In genomic region chr15:100713163-100713867, GRCh38 we compare ENCODE assay signal across 9 cellular contexts.
A peak's percentile ranks its signal among the peaks of the same experiment; 100 is the strongest.
DNase-seq lines count a peak whose midpoint lies in the region; ATAC-seq, FAIRE-seq and TF ChIP-seq lines count a peak whose summit lies in the region.
"Had no signal": no experiment of that assay in that cellular context is flagged by ENCODE, and none has a peak within 500 bp of the region (broad histone marks: within the 10 kb centered on the region; RNA-seq: fewer than 3 reads in every experiment).

No MANE protein-coding gene starts in this region.

- peaks cover 20% of the 10 kb centered on the region for H3K4me1 ChIP-seq in skeletal muscle satellite cell (ENCODE audit: control insufficient read depth, insufficient read depth, low read length)

- DNase-seq in H54 (ENCODE audit: insufficient read length, low spot score) (peak; percentile 66), left ventricle myocardium superior (no peak), superior temporal gyrus (ENCODE audit: extremely low spot score) (no peak), NCI-H1436 (lab: John Stamatoyannopoulos, UW) (no peak), retina (no peak)
- DNase-seq: T-cell had no signal

- ATAC-seq in SK-N-SH treated with all-trans-retinoic acid at 6 μM for 48 hours = peak; percentile 91
- ATAC-seq in left ventricle myocardium superior = peak; percentile 42
- ATAC-seq in GM21529 (IDR thresholded peaks at IDR 0.05; ENCODE audit: unreplicated experiment) = no peak
- ATAC-seq: T-cell had no signal

- peak overlapping the region; percentile 12 for H3K4me2 ChIP-seq in skeletal muscle satellite cell (ENCODE audit: low read length)

- no peaks in the 10 kb centered on the region for H3K9me3 ChIP-seq in skeletal muscle satellite cell (replicated peaks; ENCODE audit: low read length)

- H3K27me3 ChIP-seq in skeletal muscle satellite cell (ENCODE audit: control insufficient read depth, insufficient read depth, low read length) = no peaks in the 10 kb centered on the region

- intact Hi-C loops in left ventricle myocardium superior (cut with micrococcal nuclease) = no loop called here

- H3K36me3 ChIP-seq in skeletal muscle satellite cell (ENCODE audit: insufficient read depth, low read length) = no peaks in the 10 kb centered on the region

- TF ChIP-seq POLR2A in H54 (IDR thresholded peaks at IDR 0.05; ENCODE audit: low read depth, low read length) = no peak

- peak overlapping the region; percentile 57 for H3K9ac ChIP-seq in skeletal muscle satellite cell (ENCODE audit: low read depth, low read length)

- H3K4me3 ChIP-seq in skeletal muscle satellite cell (ENCODE audit: low read length) = no peak overlapping the region

- FAIRE-seq in H54 (lab: Jason Lieb, UNC) = no peak

TF ChIP-seq in SK-N-SH treated with all-trans-retinoic acid at 6 μM for 48 hours, 23 proteins besides CTCF, POLR2A, EP300 and RAD21:
- TF ChIP-seq GLIS3 (CRISPR knock-in tag; IDR thresholded peaks at IDR 0.05) (no peak), TSHZ2 (CRISPR knock-in tag; IDR thresholded peaks at IDR 0.05) (no peak)
- TF ChIP-seq, protein P1, sequence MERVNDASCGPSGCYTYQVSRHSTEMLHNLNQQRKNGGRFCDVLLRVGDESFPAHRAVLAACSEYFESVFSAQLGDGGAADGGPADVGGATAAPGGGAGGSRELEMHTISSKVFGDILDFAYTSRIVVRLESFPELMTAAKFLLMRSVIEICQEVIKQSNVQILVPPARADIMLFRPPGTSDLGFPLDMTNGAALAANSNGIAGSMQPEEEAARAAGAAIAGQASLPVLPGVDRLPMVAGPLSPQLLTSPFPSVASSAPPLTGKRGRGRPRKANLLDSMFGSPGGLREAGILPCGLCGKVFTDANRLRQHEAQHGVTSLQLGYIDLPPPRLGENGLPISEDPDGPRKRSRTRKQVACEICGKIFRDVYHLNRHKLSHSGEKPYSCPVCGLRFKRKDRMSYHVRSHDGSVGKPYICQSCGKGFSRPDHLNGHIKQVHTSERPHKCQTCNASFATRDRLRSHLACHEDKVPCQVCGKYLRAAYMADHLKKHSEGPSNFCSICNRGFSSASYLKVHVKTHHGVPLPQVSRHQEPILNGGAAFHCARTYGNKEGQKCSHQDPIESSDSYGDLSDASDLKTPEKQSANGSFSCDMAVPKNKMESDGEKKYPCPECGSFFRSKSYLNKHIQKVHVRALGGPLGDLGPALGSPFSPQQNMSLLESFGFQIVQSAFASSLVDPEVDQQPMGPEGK (CRISPR knock-in tag; IDR thresholded peaks at IDR 0.05; ENCODE audit: borderline replicate concordance) = no peak
